ENCODE assay signal across 15 cellular contexts in the genomic region with DNA sequence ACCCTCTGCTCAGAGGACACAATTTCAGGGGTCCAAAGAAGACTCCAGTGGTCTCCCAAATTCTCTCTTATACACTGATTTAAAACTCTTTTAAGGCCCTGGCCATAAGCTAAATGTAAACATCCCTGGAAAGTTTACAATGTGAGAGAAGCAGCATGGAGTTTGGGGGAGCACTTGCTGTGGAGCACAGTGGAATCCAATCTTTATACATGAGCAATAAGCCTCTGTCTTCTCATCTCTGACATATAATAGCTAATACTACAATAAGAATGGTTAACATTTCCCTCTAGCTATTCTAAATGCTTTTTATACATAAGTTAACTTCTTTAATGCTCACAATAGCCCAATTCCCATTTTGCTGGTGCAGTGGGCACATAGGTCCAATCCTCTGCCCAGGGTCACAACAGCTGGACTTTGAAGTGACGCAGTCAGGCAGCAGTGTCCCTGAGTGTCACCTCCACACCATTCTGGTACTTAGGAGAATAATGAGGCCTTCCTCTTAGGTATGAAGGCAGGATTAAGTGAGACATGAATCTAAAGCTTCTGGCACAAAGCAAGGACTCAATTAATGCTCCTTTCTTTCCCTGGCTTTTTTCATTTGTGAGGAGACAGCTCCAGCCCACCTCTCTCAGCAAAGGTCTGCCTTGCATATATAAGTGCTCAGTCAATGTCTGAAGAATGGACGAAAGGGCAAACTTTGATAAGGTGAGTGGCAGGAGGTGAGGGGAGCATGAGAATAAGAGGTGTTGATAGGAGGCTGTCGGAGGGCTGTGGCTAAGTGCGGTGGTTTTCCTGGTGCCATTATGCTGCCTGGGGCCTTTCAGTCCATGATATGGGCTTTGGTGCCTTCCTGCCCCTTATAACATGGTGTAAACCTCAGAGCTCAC. TPM values are rescaled to one million over a fixed set of nuclear protein-coding genes. Genes with fewer than 3 reads are reported as not detected.
A peak's percentile ranks its signal among the peaks of the same experiment; 100 is the strongest.
DNase-seq lines count a peak whose midpoint lies in the region; ATAC-seq and TF ChIP-seq lines count a peak whose summit lies in the region.
"Had no signal": no experiment of that assay in that cellular context is flagged by ENCODE, and none has a peak within 500 bp of the region (broad histone marks: within the 10 kb centered on the region; RNA-seq: fewer than 3 reads in every experiment).

No MANE protein-coding gene starts in this region.

- H3K9me3 ChIP-seq in right lobe of liver = no peaks in the 10 kb centered on the region
- H3K9me3 ChIP-seq in thoracic aorta = no peaks in the 10 kb centered on the region
- no peaks in the 10 kb centered on the region for H3K9me3 ChIP-seq in suprapubic skin
- no peaks in the 10 kb centered on the region for H3K9me3 ChIP-seq in vagina
- H3K9me3 ChIP-seq: gastroesophageal sphincter, upper lobe of left lung had no signal

- intact Hi-C loops in activated T-helper 1 cell treated with anti-CD3 and anti-CD28 coated beads, Interleukin-12 subunit alpha, Interleukin-12 subunit beta, Interleukin-2, Interleukin-4 antibody, amounts not matched to agents 30 ng/mL and 10 ng/mL and 1 ng/mL, durations not matched to agents 14 hours and 24 hours and 36 hours (cut with micrococcal nuclease) = loop anchor here (10.0 kb wide), 2 partner anchors 119 to 189 kb away; no protein-coding TSS in a partner anchor
- intact Hi-C loops in right lobe of liver (cut with DNase I) = loop anchor here (10.0 kb wide), 3 partner anchors 49 to 459 kb away; a partner anchor contains a TSS
- intact Hi-C loops in vagina (cut with DNase I) = loop anchor here (10.0 kb wide), 2 partner anchors 309 to 579 kb away; a partner anchor contains a TSS

- peaks cover 0 to 4% (median 0%) of the 10 kb centered on the region in 4 donors for H3K36me3 ChIP-seq in right lobe of liver
- no peaks in the 10 kb centered on the region for H3K36me3 ChIP-seq in thoracic aorta
- H3K36me3 ChIP-seq in suprapubic skin = no peaks in the 10 kb centered on the region
- H3K36me3 ChIP-seq in vagina = no peaks in the 10 kb centered on the region

- no peak for TF ChIP-seq EP300 in suprapubic skin (IDR thresholded peaks at IDR 0.05)

- H3K27ac ChIP-seq in right lobe of liver (peak overlapping the region; percentile 61 to 94 (median 92)), thoracic aorta (peak overlapping the region; percentile 62 to 76), suprapubic skin (no peak overlapping the region), vagina (no peak overlapping the region)
- H3K27ac ChIP-seq: upper lobe of left lung had no signal

- H3K4me3 ChIP-seq in right lobe of liver = no peak overlapping the region
- no peak overlapping the region for H3K4me3 ChIP-seq in thoracic aorta
- H3K4me3 ChIP-seq in suprapubic skin = no peak overlapping the region
- no peak overlapping the region for H3K4me3 ChIP-seq in vagina
- H3K4me3 ChIP-seq: gastroesophageal sphincter, smooth muscle cell, upper lobe of left lung had no signal

- H3K9me3 Mint-ChIP-seq in activated T-cell treated with anti-CD3 and anti-CD28 coated beads, Interleukin-2, amount 50 U/mL, for 72 hours = no peaks in the 10 kb centered on the region
- H3K9me3 Mint-ChIP-seq in activated T-cell treated with anti-CD3 and anti-CD28 coated beads, Interleukin-2, amount 50 U/mL, for 4 hours = no peaks in the 10 kb centered on the region
- H3K9me3 Mint-ChIP-seq in activated T-helper 1 cell treated with anti-CD3 and anti-CD28 coated beads, Interleukin-12 subunit alpha, Interleukin-12 subunit beta, Interleukin-2, Interleukin-4 antibody, amounts not matched to agents 30 ng/mL and 10 ng/mL and 1 ng/mL, durations not matched to agents 14 hours and 24 hours and 36 hours = no peaks in the 10 kb centered on the region
- H3K9me3 Mint-ChIP-seq: IgD-negative memory B cell, naive B cell had no signal

- no peak for ATAC-seq in activated T-cell treated with anti-CD3 and anti-CD28 coated beads, Interleukin-2, amount 50 U/mL, for 72 hours (replicated peaks in 1 of 2)
- ATAC-seq in activated T-cell treated with anti-CD3 and anti-CD28 coated beads, Interleukin-2, amount 50 U/mL, for 4 hours = no peak
- peak; percentile 17 to 45 (median 34) for ATAC-seq in right lobe of liver
- no peak for ATAC-seq in thoracic aorta (ENCODE audit: insufficient number of reproducible peaks, low FRiP score, low read depth)

- peaks cover 65% of the 10 kb centered on the region for H3K4me1 Mint-ChIP-seq in activated T-cell treated with anti-CD3 and anti-CD28 coated beads, Interleukin-2, amount 50 U/mL, for 72 hours (ENCODE audit: low read depth)
- H3K4me1 Mint-ChIP-seq in activated T-cell treated with anti-CD3 and anti-CD28 coated beads, Interleukin-2, amount 50 U/mL, for 4 hours (ENCODE audit: low read depth) = peaks cover 54% of the 10 kb centered on the region
- H3K4me1 Mint-ChIP-seq in activated T-helper 1 cell treated with anti-CD3 and anti-CD28 coated beads, Interleukin-12 subunit alpha, Interleukin-12 subunit beta, Interleukin-2, Interleukin-4 antibody, amounts not matched to agents 30 ng/mL and 10 ng/mL and 1 ng/mL, durations not matched to agents 14 hours and 24 hours and 36 hours (ENCODE audit: low read depth) = peaks cover 87% of the 10 kb centered on the region

- H3K27me3 Mint-ChIP-seq in activated T-cell treated with anti-CD3 and anti-CD28 coated beads, Interleukin-2, amount 50 U/mL, for 72 hours (ENCODE audit: low read depth) = no peaks in the 10 kb centered on the region
- no peaks in the 10 kb centered on the region for H3K27me3 Mint-ChIP-seq in activated T-cell treated with anti-CD3 and anti-CD28 coated beads, Interleukin-2, amount 50 U/mL, for 4 hours (ENCODE audit: low read depth)
- no peaks in the 10 kb centered on the region for H3K27me3 Mint-ChIP-seq in activated T-helper 1 cell treated with anti-CD3 and anti-CD28 coated beads, Interleukin-12 subunit alpha, Interleukin-12 subunit beta, Interleukin-2, Interleukin-4 antibody, amounts not matched to agents 30 ng/mL and 10 ng/mL and 1 ng/mL, durations not matched to agents 14 hours and 24 hours and 36 hours (ENCODE audit: insufficient read depth)
- H3K27me3 Mint-ChIP-seq: IgD-negative memory B cell, naive B cell had no signal

- no peaks in the 10 kb centered on the region for H3K36me3 Mint-ChIP-seq in activated T-cell treated with anti-CD3 and anti-CD28 coated beads, Interleukin-2, amount 50 U/mL, for 72 hours (ENCODE audit: insufficient read depth in 2 of 2)
- no peaks in the 10 kb centered on the region for H3K36me3 Mint-ChIP-seq in activated T-cell treated with anti-CD3 and anti-CD28 coated beads, Interleukin-2, amount 50 U/mL, for 4 hours (ENCODE audit: insufficient read depth)
- peaks cover 13% of the 10 kb centered on the region for H3K36me3 Mint-ChIP-seq in activated T-helper 1 cell treated with anti-CD3 and anti-CD28 coated beads, Interleukin-12 subunit alpha, Interleukin-12 subunit beta, Interleukin-2, Interleukin-4 antibody, amounts not matched to agents 30 ng/mL and 10 ng/mL and 1 ng/mL, durations not matched to agents 14 hours and 24 hours and 36 hours (ENCODE audit: low read depth)
- H3K36me3 Mint-ChIP-seq: IgD-negative memory B cell, naive B cell had no signal

- 15% methylated on average over 2 of the region's 4 CpGs for WGBS in right lobe of liver (ENCODE audit: insufficient coverage, low coverage, low lambda C conversion rate, missing lambda C conversion rate)
- 76% methylated on average over 4 of the region's 4 CpGs for WGBS in suprapubic skin

- TF ChIP-seq CTCF in right lobe of liver (IDR thresholded peaks at IDR 0.05) (no peak), thoracic aorta (IDR thresholded peaks at IDR 0.05) (no peak), suprapubic skin (IDR thresholded peaks at IDR 0.05) (no peak), vagina (IDR thresholded peaks at IDR 0.05) (no peak)

- H3K27me3 ChIP-seq in right lobe of liver = no peaks in the 10 kb centered on the region
- H3K27me3 ChIP-seq in thoracic aorta (replicated peaks; ENCODE audit: insufficient read depth) = no peaks in the 10 kb centered on the region
- no peaks in the 10 kb centered on the region for H3K27me3 ChIP-seq in suprapubic skin
- no peaks in the 10 kb centered on the region for H3K27me3 ChIP-seq in vagina
- H3K27me3 ChIP-seq: gastroesophageal sphincter, upper lobe of left lung had no signal

- peak overlapping the region; percentile 21 for H3K27ac Mint-ChIP-seq in activated T-cell treated with anti-CD3 and anti-CD28 coated beads, Interleukin-2, amount 50 U/mL, for 72 hours
- peak overlapping the region; percentile 71 for H3K27ac Mint-ChIP-seq in activated T-helper 1 cell treated with anti-CD3 and anti-CD28 coated beads, Interleukin-12 subunit alpha, Interleukin-12 subunit beta, Interleukin-2, Interleukin-4 antibody, amounts not matched to agents 30 ng/mL and 10 ng/mL and 1 ng/mL, durations not matched to agents 14 hours and 24 hours and 36 hours

- TF ChIP-seq POLR2A in right lobe of liver (IDR thresholded peaks at IDR 0.05) = no peak
- no peak for TF ChIP-seq POLR2A in suprapubic skin (IDR thresholded peaks at IDR 0.05)
- no peak for TF ChIP-seq POLR2A in vagina (IDR thresholded peaks at IDR 0.05)

- peaks cover 2 to 61% (median 32%) of the 10 kb centered on the region in 4 donors for H3K4me1 ChIP-seq in right lobe of liver
- peaks cover 35 to 80% of the 10 kb centered on the region in 2 donors for H3K4me1 ChIP-seq in thoracic aorta (ENCODE audit: control insufficient read depth in 1 of 2, low read depth in 2 of 2)
- H3K4me1 ChIP-seq in suprapubic skin = peaks cover 53% of the 10 kb centered on the region
- peaks cover 52% of the 10 kb centered on the region for H3K4me1 ChIP-seq in vagina

- H3K4me3 Mint-ChIP-seq in activated T-cell treated with anti-CD3 and anti-CD28 coated beads, Interleukin-2, amount 50 U/mL, for 72 hours = no peak overlapping the region
- H3K4me3 Mint-ChIP-seq in activated T-cell treated with anti-CD3 and anti-CD28 coated beads, Interleukin-2, amount 50 U/mL, for 4 hours = no peak overlapping the region
- H3K4me3 Mint-ChIP-seq in activated T-helper 1 cell treated with anti-CD3 and anti-CD28 coated beads, Interleukin-12 subunit alpha, Interleukin-12 subunit beta, Interleukin-2, Interleukin-4 antibody, amounts not matched to agents 30 ng/mL and 10 ng/mL and 1 ng/mL, durations not matched to agents 14 hours and 24 hours and 36 hours = no peak overlapping the region
- H3K4me3 Mint-ChIP-seq: IgD-negative memory B cell, naive B cell had no signal

- no peak for DNase-seq in activated T-cell treated with anti-CD3 and anti-CD28 coated beads, Interleukin-2, amount 50 U/mL, for 72 hours
- no peak for DNase-seq in activated T-cell treated with anti-CD3 and anti-CD28 coated beads, Interleukin-2, amount 50 U/mL, for 4 hours
- no peak for DNase-seq in activated T-helper 1 cell treated with anti-CD3 and anti-CD28 coated beads, Interleukin-12 subunit alpha, Interleukin-12 subunit beta, Interleukin-2, Interleukin-4 antibody, amounts not matched to agents 30 ng/mL and 10 ng/mL and 1 ng/mL, durations not matched to agents 14 hours and 24 hours and 36 hours (ENCODE audit: low spot score)
- DNase-seq in right lobe of liver = peak in 2 of 3 donors; percentile 67 to 74
- no peak for DNase-seq in thoracic aorta (ENCODE audit: low spot score)
- no peak for DNase-seq in suprapubic skin (ENCODE audit: low spot score in 2 of 2)
- DNase-seq in vagina (ENCODE audit: extremely low spot score in 2 of 2) = no peak
- DNase-seq in islet precursor cell = no peak
- DNase-seq: naive B cell, NCI-H1436 treated with DMSO at 0.1 percent for 48 hours, NCI-H526 treated with DMSO at 0.1 percent for 48 hours, upper lobe of left lung had no signal

RNA-seq across cellular contexts. Expression of a gene that starts 26.3 kb away (rescaled TPM):
- 100 to 1,000 TPM; 248 to 315 TPM for total RNA-seq in activated T-cell treated with anti-CD3 and anti-CD28 coated beads, Interleukin-2, amount 50 U/mL, for 72 hours
- total RNA-seq in activated T-cell treated with anti-CD3 and anti-CD28 coated beads, Interleukin-2, amount 50 U/mL, for 4 hours = 100 to 1,000 TPM; 138 to 152 (median 151) TPM
- 167 and 204 TPM in 2 replicates for total RNA-seq in activated T-helper 1 cell treated with anti-CD3 and anti-CD28 coated beads, Interleukin-12 subunit alpha, Interleukin-12 subunit beta, Interleukin-2, Interleukin-4 antibody, amounts not matched to agents 30 ng/mL and 10 ng/mL and 1 ng/mL, durations not matched to agents 14 hours and 24 hours and 36 hours
- total RNA-seq in right lobe of liver (100 to 1,000 TPM in 2 of 6 experiments, 10 to 100 TPM in 4; 34.0 to 153 (median 78.5) TPM), thoracic aorta (100 to 1,000 TPM; 210 to 387 TPM), suprapubic skin (100 to 1,000 TPM; 203 to 665 (median 246) TPM), vagina (269 TPM)

Comparison
In these comparisons a context has a peak if more than half of its experiments do, and no peak if none do; other contexts are left out.
1. ATAC-seq: peak in right lobe of liver (4 of 4); none in activated T-cell treated with anti-CD3 and anti-CD28 coated beads, Interleukin-2, amount 50 U/mL, for 72 hours (0 of 2), activated T-cell treated with anti-CD3 and anti-CD28 coated beads, Interleukin-2, amount 50 U/mL, for 4 hours (0 of 2) and thoracic aorta (single experiment).
2. DNase-seq: peak in right lobe of liver (2 of 3); none in activated T-cell treated with anti-CD3 and anti-CD28 coated beads, Interleukin-2, amount 50 U/mL, for 72 hours (0 of 2), activated T-cell treated with anti-CD3 and anti-CD28 coated beads, Interleukin-2, amount 50 U/mL, for 4 hours (single experiment), activated T-helper 1 cell treated with anti-CD3 and anti-CD28 coated beads, Interleukin-12 subunit alpha, Interleukin-12 subunit beta, Interleukin-2, Interleukin-4 antibody, amounts not matched to agents 30 ng/mL and 10 ng/mL and 1 ng/mL, durations not matched to agents 14 hours and 24 hours and 36 hours (single experiment), thoracic aorta (single experiment), suprapubic skin (0 of 2), vagina (0 of 2) and islet precursor cell (single experiment).
3. H3K27ac ChIP-seq: peak in right lobe of liver (3 of 3) and thoracic aorta (2 of 2); none in suprapubic skin (single experiment) and vagina (single experiment).